Comparison of ENCODE assay signal across 1 cellular context in genomic region chr2:70797502-70797901, GRCh38.
TF ChIP-seq lines count a peak whose summit lies in the region.

No MANE protein-coding gene starts in this region.

TF ChIP-seq in HepG2, 621 proteins besides CTCF, POLR2A, EP300 and RAD21:
- TF ChIP-seq ZNF687 (CRISPR knock-in tag; IDR thresholded peaks at IDR 0.05), result peak; percentile 17; the same call in 1 of the 2 replicates
- TF ChIP-seq SMAD9 (CRISPR knock-in tag; IDR thresholded peaks at IDR 0.05), result 0 out of 2 replicates have a peak, but pooled peaks have one; percentile 56
- TF ChIP-seq MEIS2 (CRISPR knock-in tag; IDR thresholded peaks at IDR 0.05), result 0 out of 2 replicates have a peak, but pooled peaks have one; percentile 24
- TF ChIP-seq ATF7-NPFF (CRISPR knock-in tag; IDR thresholded peaks at IDR 0.05; ENCODE audit: low read depth), result peak; percentile 27; the same call in 1 of the 2 replicates
- no peak for TF ChIP-seq ZNF589 (CRISPR knock-in tag; conservative IDR thresholded peaks at IDR 0.05)
